Comparison of ENCODE assay signal across 1 cellular context in genomic region chr16:85137323-85138072, GRCh38.
TF ChIP-seq lines count a peak whose summit lies in the region.

No MANE protein-coding gene starts in this region.

TF ChIP-seq in K562, 482 proteins besides CTCF, POLR2A, EP300 and RAD21 (continued from another document and continues in another):
- TF ChIP-seq RERE (CRISPR knock-in tag; IDR thresholded peaks at IDR 0.05; ENCODE audit: borderline replicate concordance) (no peak), NR1H2 (CRISPR knock-in tag; IDR thresholded peaks at IDR 0.05) (no peak), PHB2 (IDR thresholded peaks at IDR 0.05; ENCODE audit: low read depth) (peak; percentile 52; the same call in 1 of the 2 replicates), SMARCA5 (IDR thresholded peaks at IDR 0.05) (no peak; the same call in 1 of the 2 replicates), HMGN3 (IDR thresholded peaks at IDR 0.05; ENCODE audit: borderline replicate concordance, extremely low read depth, insufficient read length, low read depth, low read length) (peak; percentile 62), SIN3B (IDR thresholded peaks at IDR 0.05; ENCODE audit: low read depth) (no peak), E2F5 (CRISPR knock-in tag; IDR thresholded peaks at IDR 0.05) (no peak), GTF2F1 (IDR thresholded peaks at IDR 0.05; ENCODE audit: low read depth, low read length) (no peak), VEZF1 (CRISPR knock-in tag; IDR thresholded peaks at IDR 0.05) (peak; percentile 70; the same call in 1 of the 2 replicates), RFX5 (IDR thresholded peaks at IDR 0.05; ENCODE audit: low read depth, low read length) (no peak), PTBP1 (IDR thresholded peaks at IDR 0.05; ENCODE audit: low read depth, low read length) (no peak), CSDE1 (IDR thresholded peaks at IDR 0.05) (0 out of 4 replicates have a peak, but pooled peaks of 1 of the 2 experiments have one; percentile 21), LCOR (CRISPR knock-in tag; IDR thresholded peaks at IDR 0.05) (no peak), RBFOX2 (IDR thresholded peaks at IDR 0.05; ENCODE audit: low read depth, low read length) (0 out of 2 replicates have a peak, but pooled peaks have one; percentile 23), CAMTA2 (CRISPR knock-in tag; conservative IDR thresholded peaks at IDR 0.05) (no peak), POLR2H (tag; IDR thresholded peaks at IDR 0.05; ENCODE audit: low read depth) (no peak), TOE1 (IDR thresholded peaks at IDR 0.05; ENCODE audit: borderline replicate concordance) (peak; percentile 39; the same call in 1 of the 2 replicates), TOE1 (CRISPR knock-in tag; IDR thresholded peaks at IDR 0.05; ENCODE audit: borderline replicate concordance, low read depth) (no peak), FOXA1 (IDR thresholded peaks at IDR 0.05; ENCODE audit: borderline replicate concordance) (no peak), PHF8 (IDR thresholded peaks at IDR 0.05; ENCODE audit: borderline replicate concordance, low read length) (peak; percentile 34; the same call in 1 of the 2 replicates), TAF7 (tag; IDR thresholded peaks at IDR 0.05) (0 out of 2 replicates have a peak, but pooled peaks have one; percentile 35), UBTF (IDR thresholded peaks at IDR 0.05; ENCODE audit: borderline replicate concordance in 1 of 2, low read depth in 2 of 2, low read length in 2 of 2) (peak in 1 of 2 experiments; percentile 73; a peak in 1 of 4 replicates), GATA2 (CRISPR knock-in tag; IDR thresholded peaks at IDR 0.05) (no peak), ZNF583 (CRISPR knock-in tag; IDR thresholded peaks at IDR 0.05) (no peak), OTX1 (CRISPR knock-in tag; IDR thresholded peaks at IDR 0.05) (peak; percentile 79; the same call in 1 of the 2 replicates), DPF2 (IDR thresholded peaks at IDR 0.05) (peak; percentile 68), KLF1 (tag; IDR thresholded peaks at IDR 0.05) (no peak), KDM5B (IDR thresholded peaks at IDR 0.05; ENCODE audit: insufficient replicate concordance, low read depth, low read length) (peak; percentile 9), L3MBTL2 (IDR thresholded peaks at IDR 0.05) (peak; percentile 61), ZNF318 (IDR thresholded peaks at IDR 0.05; ENCODE audit: borderline replicate concordance in 1 of 2, low read depth in 1 of 2) (0 out of 4 replicates have a peak, but pooled peaks of 1 of the 2 experiments have one; percentile 43), MYC (IDR thresholded peaks at IDR 0.05; ENCODE audit: low read depth, low read length) (no peak), MYC (CRISPR knock-in tag; IDR thresholded peaks at IDR 0.05; ENCODE audit: borderline replicate concordance, low read depth) (no peak), ZBTB12 (CRISPR knock-in tag; IDR thresholded peaks at IDR 0.05) (no peak), ATF1 (CRISPR knock-in tag; IDR thresholded peaks at IDR 0.05) (no peak), ATF1 (tag; IDR thresholded peaks at IDR 0.05) (no peak), EP400 (IDR thresholded peaks at IDR 0.05) (no peak), ZNF717 (CRISPR knock-in tag; IDR thresholded peaks at IDR 0.05) (no peak), MCM7 (IDR thresholded peaks at IDR 0.05) (peak in 1 of 2 experiments; percentile 84; a peak in 1 of 4 replicates), ELF2 (CRISPR knock-in tag; IDR thresholded peaks at IDR 0.05) (no peak), NRF1 (conservative IDR thresholded peaks at IDR 0.05 in 1 of 2, IDR thresholded peaks at IDR 0.05 in 1 of 2) (peak; percentile 45 to 61; a peak in 3 of 4 replicates), KDM2B (CRISPR knock-in tag; IDR thresholded peaks at IDR 0.05) (no peak), CEBPG (CRISPR knock-in tag; IDR thresholded peaks at IDR 0.05) (peak; percentile 42; the same call in 1 of the 2 replicates), CEBPG (tag; conservative IDR thresholded peaks at IDR 0.05 in 1 of 2, IDR thresholded peaks at IDR 0.05 in 1 of 2) (peak in 1 of 2 experiments; percentile 93; a peak in 3 of 4 replicates)
